ENCODE assay signal across 1 cellular context in the genomic region with DNA sequence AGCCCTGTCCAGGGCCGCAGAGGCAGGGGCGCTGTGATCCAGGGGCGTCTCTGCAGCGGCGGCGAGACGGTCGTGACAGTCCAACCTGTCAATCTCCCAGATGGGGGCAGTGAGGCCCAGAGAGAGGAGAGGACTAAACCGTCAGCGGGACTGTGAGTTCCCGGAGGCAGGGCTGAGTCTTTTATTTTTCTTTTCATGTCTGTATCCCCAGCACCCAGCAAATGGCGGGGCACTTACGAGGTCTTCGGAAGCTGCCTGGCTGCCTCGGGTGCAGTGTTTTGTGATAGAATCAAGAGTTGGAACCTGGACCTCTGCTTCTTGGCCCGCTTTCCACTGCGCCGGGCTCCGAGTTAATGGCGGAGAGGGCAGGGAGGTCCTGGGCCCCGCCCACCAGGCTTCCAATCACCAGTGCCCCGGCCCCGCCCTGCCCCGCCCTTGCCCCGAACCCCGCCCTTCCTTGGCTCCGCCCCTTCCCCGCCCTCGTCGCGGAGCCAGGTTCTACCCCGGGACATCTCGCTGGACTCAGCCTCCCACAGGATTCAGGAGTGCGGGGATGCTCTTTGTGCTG.
A peak's percentile ranks its signal among the peaks of the same experiment; 100 is the strongest.
TF ChIP-seq lines count a peak whose summit lies in the region.

No MANE protein-coding gene starts in this region.

TF ChIP-seq in K562, 482 proteins besides CTCF, POLR2A, EP300 and RAD21 (continued from another document):
- TF ChIP-seq, protein P1, sequence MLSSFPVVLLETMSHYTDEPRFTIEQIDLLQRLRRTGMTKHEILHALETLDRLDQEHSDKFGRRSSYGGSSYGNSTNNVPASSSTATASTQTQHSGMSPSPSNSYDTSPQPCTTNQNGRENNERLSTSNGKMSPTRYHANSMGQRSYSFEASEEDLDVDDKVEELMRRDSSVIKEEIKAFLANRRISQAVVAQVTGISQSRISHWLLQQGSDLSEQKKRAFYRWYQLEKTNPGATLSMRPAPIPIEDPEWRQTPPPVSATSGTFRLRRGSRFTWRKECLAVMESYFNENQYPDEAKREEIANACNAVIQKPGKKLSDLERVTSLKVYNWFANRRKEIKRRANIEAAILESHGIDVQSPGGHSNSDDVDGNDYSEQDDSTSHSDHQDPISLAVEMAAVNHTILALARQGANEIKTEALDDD (IDR thresholded peaks at IDR 0.05): peak; percentile 52; the same call in 1 of the 2 replicates
- TF ChIP-seq KDM5B (IDR thresholded peaks at IDR 0.05; ENCODE audit: insufficient replicate concordance, low read depth, low read length): peak; percentile 90
